8 cellular contexts compared by ENCODE assay signal in genomic region chr9:129835128-129835859, GRCh38. TPM values are rescaled to one million over a fixed set of nuclear protein-coding genes. Genes with fewer than 3 reads are reported as not detected.
DNase-seq lines count a peak whose midpoint lies in the region; FAIRE-seq and TF ChIP-seq lines count a peak whose summit lies in the region.

C9orf78 (minus strand) TSS chr9:129835275; CDS start chr9:129835221, 54 bp downstream.
USP20 (plus strand) TSS chr9:129835458; CDS start chr9:129852556, 17,098 bp downstream.

- H3K27me3 ChIP-seq in neuronal stem cell (ENCODE audit: control insufficient read depth in 3 of 3, insufficient read depth in 3 of 3, low read depth in 1 of 3, low read length in 3 of 3) (no peaks in the 10 kb centered on the region), subcutaneous abdominal adipose tissue (ENCODE audit: control insufficient read depth in 5 of 5, insufficient read depth in 4 of 5, low read length in 5 of 5) (no peaks in the 10 kb centered on the region)

- no CpG with 5 or more reads among the region's 81 CpGs for WGBS in neuronal stem cell (ENCODE audit: extremely low coverage in 2 of 2, insufficient read length in 2 of 2, insufficient replicate concordance in 1 of 2), 2 donors

- H2AFZ ChIP-seq in neuronal stem cell (ENCODE audit: low read length): peak within 1 kb of the TSS; percentile 92

- peaks cover 4 to 7% of the 10 kb centered on the region in 2 donors for H3K4me1 ChIP-seq in neuronal stem cell (ENCODE audit: control insufficient read depth in 2 of 2, insufficient read depth in 1 of 2, low read depth in 1 of 2, low read length in 2 of 2)
- H3K4me1 ChIP-seq in subcutaneous abdominal adipose tissue (ENCODE audit: control insufficient read depth in 5 of 5, insufficient read depth in 5 of 5, low read length in 5 of 5): peaks cover 3 to 35% (median 28%) of the 10 kb centered on the region in 5 donors

- H2BK15ac ChIP-seq in neuronal stem cell (ENCODE audit: low read length): no peak within 1 kb of the TSS

- H3K4ac ChIP-seq in neuronal stem cell (ENCODE audit: low read length): no peak within 1 kb of the TSS

- H3K36me3 ChIP-seq in neuronal stem cell (replicated peaks in 1 of 2; ENCODE audit: control insufficient read depth in 2 of 2, insufficient read depth in 2 of 2, low read length in 2 of 2): peaks cover 8 to 38% of the 10 kb centered on the region in 2 donors
- peaks cover 0 to 26% (median 17%) of the 10 kb centered on the region in 5 donors for H3K36me3 ChIP-seq in subcutaneous abdominal adipose tissue (ENCODE audit: control insufficient read depth in 5 of 5, insufficient read depth in 5 of 5, low read length in 5 of 5)

- H3K4me2 ChIP-seq in neuronal stem cell (ENCODE audit: insufficient read depth, low read length, poor library complexity, severe bottlenecking): peak within 1 kb of the TSS; percentile 86

- in situ Hi-C loops in SK-MEL-5 (cut with HindIII; ENCODE audit: low pct_unique_long_range_greater_than_20kb, low sequenced_read_pairs): no loop called here

- H4K91ac ChIP-seq in neuronal stem cell (ENCODE audit: low read depth, low read length, poor library complexity): no peak within 1 kb of the TSS

- no peak for FAIRE-seq in frontal cortex (lab: Jason Lieb, UNC)

- TF ChIP-seq CTCF in HFF-Myc (IDR thresholded peaks at IDR 0.05; ENCODE audit: low read depth, low read length, missing control alignments): no peak

- H3K14ac ChIP-seq in neuronal stem cell (ENCODE audit: low read length): peak within 1 kb of the TSS; percentile 10

- peak within 1 kb of the TSS; percentile 97 for H3K4me3 ChIP-seq in HFF-Myc (replicated peaks; ENCODE audit: low read depth, low read length)
- peak within 1 kb of the TSS; percentile 79 to 95 for H3K4me3 ChIP-seq in neuronal stem cell (ENCODE audit: low read length in 2 of 2)
- peak within 1 kb of the TSS; percentile 82 to 99 (median 96) for H3K4me3 ChIP-seq in subcutaneous abdominal adipose tissue (ENCODE audit: low read depth in 1 of 5, low read length in 5 of 5)

- no peak within 1 kb of the TSS for H2BK120ac ChIP-seq in neuronal stem cell (ENCODE audit: low read depth, low read length)

- H3K9ac ChIP-seq in neuronal stem cell (ENCODE audit: low read depth, low read length, poor library complexity) (peak within 1 kb of the TSS; percentile 94), subcutaneous abdominal adipose tissue (ENCODE audit: low read length in 5 of 5) (peak within 1 kb of the TSS; percentile 84 to 96 (median 86))

- H2BK5ac ChIP-seq in neuronal stem cell (ENCODE audit: low read length): no peak within 1 kb of the TSS

- no peak within 1 kb of the TSS for H2AK5ac ChIP-seq in neuronal stem cell (ENCODE audit: low read depth, low read length)

- H3K27ac ChIP-seq in neuronal stem cell (replicated peaks; ENCODE audit: low read length) (no peak within 1 kb of the TSS), subcutaneous abdominal adipose tissue (ENCODE audit: low read depth, low read length) (peak within 1 kb of the TSS; percentile 72)

- H4K8ac ChIP-seq in neuronal stem cell (ENCODE audit: low read depth, low read length): no peak within 1 kb of the TSS

- H3K18ac ChIP-seq in neuronal stem cell (ENCODE audit: low read length): peak within 1 kb of the TSS; percentile 65

- H3K23ac ChIP-seq in neuronal stem cell (ENCODE audit: low read depth, low read length, poor library complexity): peak within 1 kb of the TSS; percentile 96

- DNase-seq in GM03348 (ENCODE audit: low spot score): peak; percentile 100
- DNase-seq in HFF-Myc (ENCODE audit: extremely low read depth, low read depth): peak; percentile 65
- peak; percentile 98 for DNase-seq in NAMALWA (ENCODE audit: low spot score)
- DNase-seq in SK-MEL-5 (ENCODE audit: low read depth, low spot score): peak; percentile 96
- peak; percentile 96 for DNase-seq in activated naive CD4-positive, alpha-beta T cell treated with Interleukin-2 at 50 U/mL for 16 hours
- DNase-seq in frontal cortex (ENCODE audit: low spot score in 2 of 2): peak; percentile 99 to 100
- peak; percentile 97 for DNase-seq in neuronal stem cell (ENCODE audit: low spot score)

- H3K79me1 ChIP-seq in neuronal stem cell (ENCODE audit: low read depth, low read length): peaks cover 8% of the 10 kb centered on the region

- H3K9me3 ChIP-seq in neuronal stem cell (replicated peaks in 1 of 2; ENCODE audit: control insufficient read depth in 2 of 2, insufficient read depth in 1 of 2, low read depth in 1 of 2, low read length in 2 of 2) (no peaks in the 10 kb centered on the region), subcutaneous abdominal adipose tissue (ENCODE audit: control insufficient read depth in 5 of 5, low read length in 5 of 5) (no peaks in the 10 kb centered on the region)

- no peak within 1 kb of the TSS for H2BK12ac ChIP-seq in neuronal stem cell (ENCODE audit: low read length)

RNA-seq across cellular contexts. Expression of gene C9orf78, which starts in this region (rescaled TPM):
- total RNA-seq in SK-MEL-5 (2014; rRNA removed; shearing (Covaris generic)): 70.8 and 77.7 TPM in 2 replicates
- 84.3 and 86.6 TPM in 2 replicates for polyA plus RNA-seq in SK-MEL-5 (2015; cell fraction: cytosol; rRNA removed)
- 21.7 and 28.5 TPM in 2 replicates for polyA plus RNA-seq in SK-MEL-5 (2015; cell fraction: nucleus; rRNA removed)
- total RNA-seq in frontal cortex: 53.8 TPM
- polyA plus RNA-seq in neuronal stem cell (2013, experiment 1 of 2): 37.6 TPM
- 36.0 TPM for polyA plus RNA-seq in neuronal stem cell (2013, experiment 2 of 2)

RNA-seq across cellular contexts. Expression of gene USP20, which starts in this region (rescaled TPM):
- 3.7 and 4.9 TPM in 2 replicates for total RNA-seq in SK-MEL-5 (2014; rRNA removed; shearing (Covaris generic))
- polyA plus RNA-seq in SK-MEL-5 (2015; cell fraction: cytosol; rRNA removed): 18.6 and 32.8 TPM in 2 replicates
- polyA plus RNA-seq in SK-MEL-5 (2015; cell fraction: nucleus; rRNA removed): 90.1 and 95.1 TPM in 2 replicates
- 11.8 TPM for total RNA-seq in frontal cortex
- polyA plus RNA-seq in neuronal stem cell (2013, experiment 1 of 2): 11.8 TPM
- polyA plus RNA-seq in neuronal stem cell (2013, experiment 2 of 2): 10.9 TPM
